16 cellular contexts compared by ENCODE assay signal in genomic region chr7:105711726-105712402, GRCh38.
DNase-seq lines count a peak whose midpoint lies in the region; ATAC-seq, FAIRE-seq and TF ChIP-seq lines count a peak whose summit lies in the region.
"Had no signal": no experiment of that assay in that cellular context is flagged by ENCODE, and none has a peak within 500 bp of the region (broad histone marks: within the 10 kb centered on the region; RNA-seq: fewer than 3 reads in every experiment).

No MANE protein-coding gene starts in this region.

- H3K4me2 ChIP-seq in BLaER1 treated with 17β-estradiol and CSF1 and Interleukin-3, amounts not matched to agents 10 nM and 100 nM, result peak overlapping the region in 1 of 11 experiments; percentile 23; a peak in 2 of 22 replicates
- no peak overlapping the region for H3K4me2 ChIP-seq in K562 (ENCODE audit: insufficient read depth, low read length)

- H3K9ac ChIP-seq in BLaER1 treated with 17β-estradiol and CSF1 and Interleukin-3, amounts not matched to agents 10 nM and 100 nM, result no peak overlapping the region
- no peak overlapping the region for H3K9ac ChIP-seq in K562 (ENCODE audit: insufficient read depth in 1 of 2, low read depth in 2 of 2, low read length in 2 of 2)

- no peak for FAIRE-seq in K562 (lab: Jason Lieb, UNC)
- FAIRE-seq: G401.6, GM12892, GM19239 had no signal

- BruUV-seq in K562 (replicated peaks; lab: Mats Ljungman, UMichigan), result no TSS peak

- no peak for TF ChIP-seq RAD21 in K562 (CRISPR knock-in tag; conservative IDR thresholded peaks at IDR 0.05 in 1 of 2, IDR thresholded peaks at IDR 0.05 in 1 of 2)

- TF ChIP-seq CTCF in K562 (IDR thresholded peaks at IDR 0.05 in 2 of 3, conservative IDR thresholded peaks at IDR 0.05 in 1 of 3; ENCODE audit: insufficient read depth in 2 of 3, low read depth in 1 of 3, low read length in 3 of 3), result no peak

- WGBS in K562 (ENCODE audit: insufficient coverage, low coverage, missing lambda C conversion rate), result 19% methylated on average over 5 of the region's 5 CpGs

- CTCF ChIA-PET in K562 (lab: Yijun Ruan, JAX; ENCODE audit: low intra/inter-chr PET ratio), result no interaction called here

- intact Hi-C loops in K562 (cut with micrococcal nuclease), result no loop called here

- in situ Hi-C loops in K562 (cut with MboI), result no loop called here

- peaks cover 47 to 59% (median 56%) of the 10 kb centered on the region in 11 experiments for H3K9me3 ChIP-seq in BLaER1 treated with 17β-estradiol and CSF1 and Interleukin-3, amounts not matched to agents 10 nM and 100 nM (replicated peaks in 1 of 11)
- peaks cover 13% of the 10 kb centered on the region; the same call in 1 of the 2 replicates for H3K9me3 ChIP-seq in K562 (replicated peaks; ENCODE audit: control insufficient read depth, insufficient read depth, low read depth, low read length)

- DNase-seq in DMS53 (lab: John Stamatoyannopoulos, UW) (peak; percentile 34), DMS53 treated with DMSO at 0.1 percent for 48 hours (lab: John Stamatoyannopoulos, UW; ENCODE audit: unreplicated experiment) (no peak), K562 (ENCODE audit: extremely low read depth in 1 of 4, low spot score in 3 of 4) (no peak), GM03348 (ENCODE audit: low spot score) (no peak), SW 1271 (lab: John Stamatoyannopoulos, UW) (no peak)
- no peak for DNase-seq in activated CD4-positive, alpha-beta T cell treated with anti-CD3 and anti-CD28 coated beads for 4 hours
- DNase-seq: 8988T; CD8-positive, alpha-beta T cell; COR-L47; DMS79 treated with DMSO at 0.1 percent for 48 hours; EL; HCEC 1CT had no signal

- no peak overlapping the region for H3K27ac ChIP-seq in BLaER1 treated with 17β-estradiol and CSF1 and Interleukin-3, amounts not matched to agents 10 nM and 100 nM
- no peak overlapping the region for H3K27ac ChIP-seq in K562 (ENCODE audit: extremely low read depth, low read depth, low read length)

- H3K27me3 ChIP-seq in BLaER1 treated with 17β-estradiol and CSF1 and Interleukin-3, amounts not matched to agents 10 nM and 100 nM, result no peaks in the 10 kb centered on the region
- H3K27me3 ChIP-seq in K562 (ENCODE audit: control insufficient read depth in 2 of 2, insufficient read depth in 2 of 2, low read length in 2 of 2), result no peaks in the 10 kb centered on the region

- POLR2A ChIA-PET in K562 (lab: Yijun Ruan, JAX), result interaction anchor here (0.6 kb wide), 1 partner anchor 270 kb away, joined by 3 read pairs; no protein-coding TSS in a partner anchor

- no peaks in the 10 kb centered on the region for H3K9me1 ChIP-seq in K562 (ENCODE audit: control insufficient read depth, insufficient read depth, low read length)

- H3K79me2 ChIP-seq in K562 (ENCODE audit: control insufficient read depth, insufficient read depth, low read length), result no peaks in the 10 kb centered on the region

- no peak for ATAC-seq in K562
- ATAC-seq: CD8-positive, alpha-beta T cell had no signal

- H3K4me1 ChIP-seq in BLaER1 treated with 17β-estradiol and CSF1 and Interleukin-3, amounts not matched to agents 10 nM and 100 nM, result peaks cover 0 to 43% (median 11%) of the 10 kb centered on the region in 10 experiments; a peak in 13 of 20 replicates
- no peaks in the 10 kb centered on the region for H3K4me1 ChIP-seq in K562 (replicated peaks in 1 of 2; ENCODE audit: control insufficient read depth in 2 of 2, insufficient read depth in 2 of 2, low read length in 2 of 2)

- no peaks in the 10 kb centered on the region for H4K20me1 ChIP-seq in BLaER1 treated with 17β-estradiol and CSF1 and Interleukin-3, amounts not matched to agents 10 nM and 100 nM
- H4K20me1 ChIP-seq in K562 (replicated peaks; ENCODE audit: control insufficient read depth, insufficient read depth, low read length), result no peaks in the 10 kb centered on the region

- no peak overlapping the region for H2AFZ ChIP-seq in K562 (ENCODE audit: low read depth, low read length)

- peaks cover 0 to 33% (median 21%) of the 10 kb centered on the region in 11 experiments; a peak in 14 of 22 replicates for H3K36me3 ChIP-seq in BLaER1 treated with 17β-estradiol and CSF1 and Interleukin-3, amounts not matched to agents 10 nM and 100 nM
- H3K36me3 ChIP-seq in K562 (ENCODE audit: control insufficient read depth, insufficient read depth, low read length), result no peaks in the 10 kb centered on the region

- TF ChIP-seq POLR2A in K562 (conservative IDR thresholded peaks at IDR 0.05), result no peak

- TF ChIP-seq EP300 in K562 (IDR thresholded peaks at IDR 0.05; ENCODE audit: low read length), result no peak

- H3K4me3 ChIP-seq in BLaER1 treated with 17β-estradiol and CSF1 and Interleukin-3, amounts not matched to agents 10 nM and 100 nM, result peak overlapping the region in 9 of 10 experiments; percentile 6 to 51 (median 15); a peak in 10 of 20 replicates
- H3K4me3 ChIP-seq in K562, result no peak overlapping the region

TF ChIP-seq in K562, 482 proteins besides CTCF, POLR2A, EP300 and RAD21 (continues in another document):
- TF ChIP-seq ZBTB49 (CRISPR knock-in tag; IDR thresholded peaks at IDR 0.05; ENCODE audit: borderline replicate concordance) (no peak), FOXP4 (CRISPR knock-in tag; IDR thresholded peaks at IDR 0.05; ENCODE audit: borderline replicate concordance) (no peak), MYBL2 (IDR thresholded peaks at IDR 0.05; ENCODE audit: low read depth) (no peak), MYBL2 (CRISPR knock-in tag; IDR thresholded peaks at IDR 0.05; ENCODE audit: borderline replicate concordance) (no peak), PTBP1 (IDR thresholded peaks at IDR 0.05; ENCODE audit: low read depth, low read length) (no peak), FOXJ3 (CRISPR knock-in tag; IDR thresholded peaks at IDR 0.05) (no peak), CBX3 (IDR thresholded peaks at IDR 0.05; ENCODE audit: borderline replicate concordance in 1 of 2, low read length in 2 of 2) (peak; percentile 10 to 28; a peak in 2 of 3 replicates), CEBPZ (IDR thresholded peaks at IDR 0.05; ENCODE audit: borderline replicate concordance, low read depth, low read length) (peak; percentile 75; the same call in 1 of the 2 replicates), ZFP36 (IDR thresholded peaks at IDR 0.05; ENCODE audit: low read depth, low read length, partially characterized antibody) (peak; percentile 90), ZNF561 (CRISPR knock-in tag; conservative IDR thresholded peaks at IDR 0.05) (no peak), CBX5 (IDR thresholded peaks at IDR 0.05; ENCODE audit: borderline replicate concordance, low read depth) (peak; percentile 87; the same call in 1 of the 2 replicates), BCOR (IDR thresholded peaks at IDR 0.05) (no peak), POLR2AphosphoS2 (IDR thresholded peaks at IDR 0.05; ENCODE audit: low read length) (no peak)
